ENCODE assay signal across 8 cellular contexts in genomic region chrX:15143050-15143824, GRCh38.
DNase-seq lines count a peak whose midpoint lies in the region; ATAC-seq, FAIRE-seq and TF ChIP-seq lines count a peak whose summit lies in the region.

No MANE protein-coding gene starts in this region.

- peak; percentile 63 for ATAC-seq in naive thymus-derived CD4-positive, alpha-beta T cell

- intact Hi-C loops in naive thymus-derived CD4-positive, alpha-beta T cell (cut with micrococcal nuclease): loop anchor here (1.0 to 10.0 kb wide), 11 partner anchors 36 to 1636 kb away; partner anchors contain the start of genes FANCB (in 2 of the 2), MOSPD2 (in 2 of the 2) and PIGA (in 1 of the 2)
- intact Hi-C loops in testis (cut with DNase I; ENCODE audit: low total_unique reads): no loop called here
- intact Hi-C loops in posterior vena cava (cut with DNase I): no loop called here

- H3K9me3 Mint-ChIP-seq in activated CD4-positive, alpha-beta memory T cell treated with anti-CD3 and anti-CD28 coated beads, Interleukin-2, amount 10 ng/mL, durations not matched to agents 7 days and 5 days: no peaks in the 10 kb centered on the region
- H3K9me3 Mint-ChIP-seq in naive thymus-derived CD4-positive, alpha-beta T cell: peaks cover 0 to 1% (median 0%) of the 10 kb centered on the region in 11 donors

- H3K27me3 ChIP-seq in naive thymus-derived CD4-positive, alpha-beta T cell (ENCODE audit: control insufficient read depth in 2 of 2, insufficient read depth in 2 of 2, low read length in 2 of 2): no peaks in the 10 kb centered on the region
- no peaks in the 10 kb centered on the region for H3K27me3 ChIP-seq in testis

- WGBS in testis, 2 donors: 31 to 36% methylated on average over 6 of the region's 6 CpGs

- no peak for TF ChIP-seq POLR2A in testis (IDR thresholded peaks at IDR 0.05)

- H3K9me3 ChIP-seq in naive thymus-derived CD4-positive, alpha-beta T cell (ENCODE audit: control insufficient read depth in 2 of 3, low read length in 3 of 3): no peaks in the 10 kb centered on the region
- no peaks in the 10 kb centered on the region for H3K9me3 ChIP-seq in testis

- H3K4me3 ChIP-seq in GM12865 (ENCODE audit: low read depth, low read length) (no peak overlapping the region), HFF-Myc (replicated peaks; ENCODE audit: low read depth, low read length) (no peak overlapping the region), testis (no peak overlapping the region)
- H3K4me3 ChIP-seq in naive thymus-derived CD4-positive, alpha-beta T cell (ENCODE audit: low read length): no peak overlapping the region

- peaks cover 15% of the 10 kb centered on the region for H3K4me1 Mint-ChIP-seq in activated CD4-positive, alpha-beta memory T cell treated with anti-CD3 and anti-CD28 coated beads, Interleukin-2, amount 10 ng/mL, durations not matched to agents 7 days and 5 days
- H3K4me1 Mint-ChIP-seq in naive thymus-derived CD4-positive, alpha-beta T cell: peaks cover 4 to 23% (median 17%) of the 10 kb centered on the region in 7 donors

- H3K36me3 ChIP-seq in naive thymus-derived CD4-positive, alpha-beta T cell (ENCODE audit: control insufficient read depth in 2 of 3, insufficient read depth in 3 of 3, low read length in 3 of 3): no peaks in the 10 kb centered on the region
- H3K36me3 ChIP-seq in testis (ENCODE audit: low read depth, missing control alignments): no peaks in the 10 kb centered on the region

- H3K27me3 Mint-ChIP-seq in activated CD4-positive, alpha-beta memory T cell treated with anti-CD3 and anti-CD28 coated beads, Interleukin-2, amount 10 ng/mL, durations not matched to agents 7 days and 5 days: peaks cover 5% of the 10 kb centered on the region
- peaks cover 0 to 3% (median 0%) of the 10 kb centered on the region in 5 donors for H3K27me3 Mint-ChIP-seq in naive thymus-derived CD4-positive, alpha-beta T cell

- CTCF ChIA-PET in activated CD4-positive, alpha-beta memory T cell treated with anti-CD3 and anti-CD28 coated beads, Interleukin-2, amount 10 ng/mL, durations not matched to agents 7 days and 5 days (lab: Charles Lee): interaction anchor here (0.8 to 1.8 kb wide), 4 partner anchors 10 to 1114 kb away, joined by 3 to 5 read pairs (median 4); partner anchors contain the start of gene GEMIN8
- CTCF ChIA-PET in naive thymus-derived CD4-positive, alpha-beta T cell (lab: Charles Lee): interaction anchor here (1.0 to 1.1 kb wide), 3 partner anchors 59 to 1048 kb away, joined by 3 read pairs; no protein-coding TSS in a partner anchor

- no peak overlapping the region for H3K27ac ChIP-seq in naive thymus-derived CD4-positive, alpha-beta T cell (ENCODE audit: low read depth, low read length)
- H3K27ac ChIP-seq in testis: no peak overlapping the region

- peaks cover 0 to 5% of the 10 kb centered on the region in 2 donors for H3K4me1 ChIP-seq in naive thymus-derived CD4-positive, alpha-beta T cell (ENCODE audit: control insufficient read depth in 2 of 2, insufficient read depth in 2 of 2, low read length in 2 of 2)
- H3K4me1 ChIP-seq in testis: no peaks in the 10 kb centered on the region

- H3K4me3 Mint-ChIP-seq in activated CD4-positive, alpha-beta memory T cell treated with anti-CD3 and anti-CD28 coated beads, Interleukin-2, amount 10 ng/mL, durations not matched to agents 7 days and 5 days: no peak overlapping the region
- H3K4me3 Mint-ChIP-seq in naive thymus-derived CD4-positive, alpha-beta T cell: peak overlapping the region in 9 of 10 donors; percentile 10 to 77 (median 58)

- peak; percentile 52 for TF ChIP-seq CTCF in GM12865 (IDR thresholded peaks at IDR 0.05; ENCODE audit: insufficient read depth, low read depth, low read length, missing control alignments)
- TF ChIP-seq CTCF in HFF-Myc (IDR thresholded peaks at IDR 0.05; ENCODE audit: low read depth, low read length, missing control alignments): peak; percentile 68
- TF ChIP-seq CTCF in testis (IDR thresholded peaks at IDR 0.05): peak; percentile 50 to 52 (median 52)

- FAIRE-seq in endometrium (lab: Jason Lieb, UNC): peak; percentile 86

- H3K27ac Mint-ChIP-seq in activated CD4-positive, alpha-beta memory T cell treated with anti-CD3 and anti-CD28 coated beads, Interleukin-2, amount 10 ng/mL, durations not matched to agents 7 days and 5 days: no peak overlapping the region
- peak overlapping the region in 6 of 9 donors; percentile 17 to 91 (median 70) for H3K27ac Mint-ChIP-seq in naive thymus-derived CD4-positive, alpha-beta T cell

- peak; percentile 49 for DNase-seq in GM12865 (ENCODE audit: low read depth)
- peak; percentile 10 for DNase-seq in HFF-Myc (ENCODE audit: extremely low read depth, low read depth)
- peak; percentile 60 for DNase-seq in NCI-H2227 (lab: John Stamatoyannopoulos, UW; ENCODE audit: unreplicated experiment)
- DNase-seq in activated CD4-positive, alpha-beta memory T cell treated with anti-CD3 and anti-CD28 coated beads, Interleukin-2, amount 10 ng/mL, durations not matched to agents 7 days and 5 days: peak; percentile 52
- peak in 7 of 9 donors; percentile 5 to 45 (median 39) for DNase-seq in naive thymus-derived CD4-positive, alpha-beta T cell
- peak; percentile 61 for DNase-seq in testis
- no peak for DNase-seq in posterior vena cava (ENCODE audit: low spot score)

- H3K36me3 Mint-ChIP-seq in activated CD4-positive, alpha-beta memory T cell treated with anti-CD3 and anti-CD28 coated beads, Interleukin-2, amount 10 ng/mL, durations not matched to agents 7 days and 5 days (ENCODE audit: low read depth): no peaks in the 10 kb centered on the region
- peaks cover 0 to 2% (median 0%) of the 10 kb centered on the region in 5 donors for H3K36me3 Mint-ChIP-seq in naive thymus-derived CD4-positive, alpha-beta T cell

- POLR2A ChIA-PET in activated CD4-positive, alpha-beta memory T cell treated with anti-CD3 and anti-CD28 coated beads, Interleukin-2, amount 10 ng/mL, durations not matched to agents 7 days and 5 days (lab: Charles Lee): interaction anchor here (1.6 kb wide), 1 partner anchor 15 kb away, joined by 5 read pairs; no protein-coding TSS in a partner anchor
- POLR2A ChIA-PET in naive thymus-derived CD4-positive, alpha-beta T cell (lab: Charles Lee): no interaction called here

Comparison
In these comparisons a context has a peak if more than half of its experiments do, and no peak if none do; other contexts are left out.
1. intact Hi-C loops: an anchor here in naive thymus-derived CD4-positive, alpha-beta T cell (1.0 to 10.0 kb wide); none called in testis and posterior vena cava.